Comparison of ENCODE assay signal across 1 cellular context in the genomic region with DNA sequence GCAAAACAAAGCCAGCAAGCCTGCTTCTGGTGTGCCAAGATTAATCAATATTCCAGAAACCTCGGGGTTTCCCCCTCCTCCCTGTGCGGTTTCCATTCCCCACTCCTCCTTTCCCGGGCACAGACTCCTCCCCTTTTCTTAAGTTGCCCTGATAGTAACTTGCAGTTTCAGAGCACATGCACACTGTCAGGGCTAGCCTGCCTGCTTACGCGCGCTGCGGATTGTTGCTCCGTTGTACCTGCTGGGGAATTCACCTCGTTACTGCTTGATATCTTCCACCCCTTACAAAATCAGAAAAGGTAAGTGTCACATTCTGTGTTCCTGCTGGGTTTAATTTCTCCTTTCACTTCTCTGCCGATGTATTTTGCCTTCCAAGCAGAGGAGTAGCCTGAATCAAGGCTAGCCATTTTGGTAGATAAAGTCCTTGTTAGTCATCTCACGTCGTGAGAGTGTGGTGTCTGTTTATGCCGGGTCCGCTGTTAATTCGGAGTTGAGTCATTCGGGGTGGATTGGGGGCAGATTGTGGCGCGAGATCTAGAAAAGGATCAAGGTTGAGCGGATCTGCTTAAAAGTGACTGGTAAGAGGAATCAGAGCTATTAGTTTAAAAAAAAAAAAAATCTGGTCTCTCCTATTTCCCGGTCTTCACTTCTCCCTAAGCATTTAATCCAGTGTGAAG.
TF ChIP-seq lines count a peak whose summit lies in the region.

Gene SLC1A3 (plus strand): TSS at position 170 of the 677 bp plus-strand sequence. CDS start 1,818 bp downstream, outside the sequence.

TF ChIP-seq in K562, 482 proteins besides CTCF, POLR2A, EP300 and RAD21 (continued from another document and continues in another):
- TF ChIP-seq ZBTB40 (IDR thresholded peaks at IDR 0.05) (no peak), ZBTB40 (CRISPR knock-in tag; IDR thresholded peaks at IDR 0.05) (no peak), CUX1 (CRISPR knock-in tag; IDR thresholded peaks at IDR 0.05) (no peak), ARID3B (CRISPR knock-in tag; IDR thresholded peaks at IDR 0.05; ENCODE audit: borderline replicate concordance) (no peak), KDM1A (IDR thresholded peaks at IDR 0.05) (peak; percentile 82 to 83), CBFA2T2 (conservative IDR thresholded peaks at IDR 0.05) (no peak), JUND (IDR thresholded peaks at IDR 0.05; ENCODE audit: borderline replicate concordance, low read depth, low read length) (0 out of 2 replicates have a peak, but pooled peaks have one; percentile 5), JUND (tag; IDR thresholded peaks at IDR 0.05; ENCODE audit: borderline replicate concordance, low read depth, low read length) (no peak; the same call in 2 of the 3 replicates), TCF3 (CRISPR knock-in tag; IDR thresholded peaks at IDR 0.05) (no peak), BDP1 (IDR thresholded peaks at IDR 0.05; ENCODE audit: insufficient read depth, insufficient read length) (no peak), PHTF2 (CRISPR knock-in tag; IDR thresholded peaks at IDR 0.05) (no peak), REST (CRISPR knock-in tag; IDR thresholded peaks at IDR 0.05; ENCODE audit: low read depth) (no peak), CEBPB (tag; IDR thresholded peaks at IDR 0.05) (no peak), ZNF311 (CRISPR knock-in tag; IDR thresholded peaks at IDR 0.05) (no peak), GABPB1 (CRISPR knock-in tag; IDR thresholded peaks at IDR 0.05) (no peak), SIN3B (IDR thresholded peaks at IDR 0.05; ENCODE audit: low read depth) (no peak), RNF219 (CRISPR knock-in tag; IDR thresholded peaks at IDR 0.05) (no peak)
- TF ChIP-seq, protein P1, sequence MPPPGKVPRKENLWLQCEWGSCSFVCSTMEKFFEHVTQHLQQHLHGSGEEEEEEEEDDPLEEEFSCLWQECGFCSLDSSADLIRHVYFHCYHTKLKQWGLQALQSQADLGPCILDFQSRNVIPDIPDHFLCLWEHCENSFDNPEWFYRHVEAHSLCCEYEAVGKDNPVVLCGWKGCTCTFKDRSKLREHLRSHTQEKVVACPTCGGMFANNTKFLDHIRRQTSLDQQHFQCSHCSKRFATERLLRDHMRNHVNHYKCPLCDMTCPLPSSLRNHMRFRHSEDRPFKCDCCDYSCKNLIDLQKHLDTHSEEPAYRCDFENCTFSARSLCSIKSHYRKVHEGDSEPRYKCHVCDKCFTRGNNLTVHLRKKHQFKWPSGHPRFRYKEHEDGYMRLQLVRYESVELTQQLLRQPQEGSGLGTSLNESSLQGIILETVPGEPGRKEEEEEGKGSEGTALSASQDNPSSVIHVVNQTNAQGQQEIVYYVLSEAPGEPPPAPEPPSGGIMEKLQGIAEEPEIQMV (tag; conservative IDR thresholded peaks at IDR 0.05; ENCODE audit: low read depth) = peak; percentile 59
- TF ChIP-seq, protein P2, sequence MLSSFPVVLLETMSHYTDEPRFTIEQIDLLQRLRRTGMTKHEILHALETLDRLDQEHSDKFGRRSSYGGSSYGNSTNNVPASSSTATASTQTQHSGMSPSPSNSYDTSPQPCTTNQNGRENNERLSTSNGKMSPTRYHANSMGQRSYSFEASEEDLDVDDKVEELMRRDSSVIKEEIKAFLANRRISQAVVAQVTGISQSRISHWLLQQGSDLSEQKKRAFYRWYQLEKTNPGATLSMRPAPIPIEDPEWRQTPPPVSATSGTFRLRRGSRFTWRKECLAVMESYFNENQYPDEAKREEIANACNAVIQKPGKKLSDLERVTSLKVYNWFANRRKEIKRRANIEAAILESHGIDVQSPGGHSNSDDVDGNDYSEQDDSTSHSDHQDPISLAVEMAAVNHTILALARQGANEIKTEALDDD (IDR thresholded peaks at IDR 0.05) = 0 out of 2 replicates have a peak, but pooled peaks have one; percentile 28
- TF ChIP-seq, protein P3, sequence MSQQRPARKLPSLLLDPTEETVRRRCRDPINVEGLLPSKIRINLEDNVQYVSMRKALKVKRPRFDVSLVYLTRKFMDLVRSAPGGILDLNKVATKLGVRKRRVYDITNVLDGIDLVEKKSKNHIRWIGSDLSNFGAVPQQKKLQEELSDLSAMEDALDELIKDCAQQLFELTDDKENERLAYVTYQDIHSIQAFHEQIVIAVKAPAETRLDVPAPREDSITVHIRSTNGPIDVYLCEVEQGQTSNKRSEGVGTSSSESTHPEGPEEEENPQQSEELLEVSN (IDR thresholded peaks at IDR 0.05; ENCODE audit: borderline replicate concordance in 1 of 2, extremely low read depth in 1 of 2, insufficient read depth in 1 of 2, insufficient read length in 1 of 2, low read depth in 1 of 2, low read length in 1 of 2, poor library complexity in 1 of 2, severe bottlenecking in 1 of 2) = no peak
